Comparison of ENCODE assay signal across 10 cellular contexts in the genomic region with DNA sequence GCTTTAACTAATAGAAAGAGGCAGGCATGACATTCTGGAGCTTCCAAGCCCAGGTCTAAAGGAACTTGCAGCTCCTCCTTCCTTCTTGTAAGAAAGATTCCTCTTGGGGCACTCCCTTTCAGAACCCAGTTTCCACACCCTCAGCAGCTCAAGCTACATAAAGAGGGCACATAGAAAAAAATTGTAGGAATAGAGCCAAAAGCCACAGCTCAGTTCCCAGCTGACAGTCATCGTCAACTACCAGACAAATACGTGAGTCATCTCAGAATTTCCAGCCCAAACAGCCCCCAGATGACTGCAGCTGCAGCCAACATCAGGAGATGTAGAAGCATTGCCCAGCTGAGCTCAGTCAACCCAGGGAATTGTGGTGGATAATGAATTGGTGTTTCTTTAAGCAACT.
DNase-seq lines count a peak whose midpoint lies in the region; ATAC-seq and TF ChIP-seq lines count a peak whose summit lies in the region.
"Had no signal": no experiment of that assay in that cellular context is flagged by ENCODE, and none has a peak within 500 bp of the region (broad histone marks: within the 10 kb centered on the region; RNA-seq: fewer than 3 reads in every experiment).

No MANE protein-coding gene starts in this region.

- H3K36me3 ChIP-seq in BE2C (no peaks in the 10 kb centered on the region), lung (ENCODE audit: control insufficient read depth in 2 of 2, insufficient read depth in 2 of 2, low read length in 2 of 2) (no peaks in the 10 kb centered on the region)

- H3K27me3 ChIP-seq in BE2C: no peaks in the 10 kb centered on the region
- H3K27me3 ChIP-seq in lung (ENCODE audit: control insufficient read depth, insufficient read depth): no peaks in the 10 kb centered on the region

- DNase-seq in BE2C (peak; percentile 60), NCI-H2029 (lab: John Stamatoyannopoulos, UW) (peak; percentile 85), coronary artery (ENCODE audit: low spot score) (peak; percentile 78), lung (ENCODE audit: low spot score) (peak; percentile 37), NCI-H82 (lab: John Stamatoyannopoulos, UW) (no peak), NCI-H1694 (lab: John Stamatoyannopoulos, UW) (no peak), NCI-H510A treated with DMSO at 0.1 percent for 48 hours (lab: John Stamatoyannopoulos, UW) (no peak)
- no peak for DNase-seq in effector CD4-positive, alpha-beta T cell
- DNase-seq: H7, NCI-H1105 treated with DMSO at 0.1 percent for 48 hours had no signal

- no peak for ATAC-seq in lung (ENCODE audit: insufficient read depth, low FRiP score)

- TF ChIP-seq CTCF in BE2C (IDR thresholded peaks at IDR 0.05; ENCODE audit: low read depth, low read length) (no peak), coronary artery (IDR thresholded peaks at IDR 0.05) (no peak), lung (IDR thresholded peaks at IDR 0.05; ENCODE audit: control extremely low read depth, extremely low read depth) (no peak)

- H3K4me1 ChIP-seq in BE2C (peaks cover 6% of the 10 kb centered on the region), lung (ENCODE audit: control insufficient read depth in 2 of 2, insufficient read depth in 2 of 2, low read length in 2 of 2) (no peaks in the 10 kb centered on the region)

- H3K27ac ChIP-seq in coronary artery (peak overlapping the region in 1 of 2 donors; percentile 75), lung (ENCODE audit: low read depth in 1 of 2, low read length in 1 of 2) (no peak overlapping the region)

- H3K9me3 ChIP-seq in BE2C: no peaks in the 10 kb centered on the region
- H3K9me3 ChIP-seq in lung (ENCODE audit: control insufficient read depth in 2 of 2, insufficient read depth in 1 of 2, low read length in 1 of 2): peaks cover 0 to 8% of the 10 kb centered on the region in 2 donors

- H3K4me3 ChIP-seq in BE2C (ENCODE audit: low read depth, low read length): no peak overlapping the region
- H3K4me3 ChIP-seq in coronary artery: no peak overlapping the region
- H3K4me3 ChIP-seq in lung: no peak overlapping the region

- whole genome bisulfite sequencing in lung, 2 donors: 40 to 44% methylated on average over 2 of the region's 2 CpGs

Comparison
In these comparisons a context has a peak if more than half of its experiments do, and no peak if none do; other contexts are left out.
1. DNase-seq: peak in BE2C (single experiment), NCI-H2029 (single experiment), coronary artery (single experiment) and lung (single experiment); none in NCI-H82 (single experiment), NCI-H1694 (single experiment), effector CD4-positive, alpha-beta T cell (single experiment) and NCI-H510A treated with DMSO at 0.1 percent for 48 hours (single experiment).